In genomic region chr5:84163671-84164070, GRCh38 we compare ENCODE assay signal across 31 cellular contexts.
DNase-seq lines count a peak whose midpoint lies in the region; ATAC-seq, FAIRE-seq and TF ChIP-seq lines count a peak whose summit lies in the region.
"Had no signal": no experiment of that assay in that cellular context is flagged by ENCODE, and none has a peak within 500 bp of the region (broad histone marks: within the 10 kb centered on the region; RNA-seq: fewer than 3 reads in every experiment).

No MANE protein-coding gene starts in this region.

- 0% methylated on average over 1 of the region's 1 CpG for WGBS in HepG2 (ENCODE audit: low lambda C conversion rate)
- 55% methylated on average over 1 of the region's 1 CpG for WGBS in right lobe of liver (ENCODE audit: insufficient coverage, low coverage, low lambda C conversion rate, missing lambda C conversion rate)
- WGBS in GM12878 (ENCODE audit: insufficient coverage, insufficient replicate concordance, low lambda C conversion rate, missing lambda C conversion rate): 3% methylated on average over 1 of the region's 1 CpG

- H3K27me3 ChIP-seq in HepG2 (ENCODE audit: control insufficient read depth in 1 of 2, insufficient read depth in 2 of 2, low read length in 2 of 2): no peaks in the 10 kb centered on the region
- H3K27me3 ChIP-seq in right lobe of liver: no peaks in the 10 kb centered on the region
- no peaks in the 10 kb centered on the region for H3K27me3 ChIP-seq in GM12878 (replicated peaks in 1 of 2; ENCODE audit: control insufficient read depth in 2 of 2, insufficient read depth in 2 of 2, low read length in 1 of 2)
- H3K27me3 ChIP-seq: BE2C; BLaER1; BLaER1 treated with 17β-estradiol and CSF1 and Interleukin-3, amounts not matched to agents 10 nM and 100 nM had no signal

- SMC1A ChIA-PET in GM12878 (lab: Charles Lee; ENCODE audit: uncharacterized antibody, unreplicated experiment): interaction anchor here (0.6 to 1.0 kb wide), 2 partner anchors 11 to 148 kb away, joined by 3 to 4 read pairs; no protein-coding TSS in a partner anchor

- FAIRE-seq in HepG2 (lab: Jason Lieb, UNC) (no peak), GM12878 (lab: Jason Lieb, UNC) (no peak), D721Med (lab: Jason Lieb, UNC) (no peak)
- FAIRE-seq: A549 had no signal

- no peak for TF ChIP-seq EP300 in HepG2 (IDR thresholded peaks at IDR 0.05; ENCODE audit: low read depth in 2 of 2, low read length in 2 of 2)
- TF ChIP-seq EP300 in HepG2 (CRISPR knock-in tag; IDR thresholded peaks at IDR 0.05; ENCODE audit: borderline replicate concordance): no peak
- TF ChIP-seq EP300 in GM12878 (IDR thresholded peaks at IDR 0.05; ENCODE audit: borderline replicate concordance in 1 of 2, control insufficient read depth in 1 of 2, low read depth in 2 of 2, low read length in 2 of 2): no peak

- no peak overlapping the region for H3K27ac ChIP-seq in HepG2 (ENCODE audit: extremely low read length, insufficient read depth, low read length)
- no peak overlapping the region for H3K27ac ChIP-seq in right lobe of liver
- H3K27ac ChIP-seq in HEK293 (ENCODE audit: extremely low read depth, low read depth, low read length): no peak overlapping the region
- no peak overlapping the region for H3K27ac ChIP-seq in GM12878 (ENCODE audit: control insufficient read depth, insufficient read depth)
- H3K27ac ChIP-seq: 22Rv1; A549; BLaER1; BLaER1 treated with 17β-estradiol and CSF1 and Interleukin-3, amounts not matched to agents 10 nM and 100 nM; C4-2B had no signal

- no peak for TF ChIP-seq RAD21 in HepG2 (CRISPR knock-in tag; IDR thresholded peaks at IDR 0.05)
- TF ChIP-seq RAD21 in GM12878 (IDR thresholded peaks at IDR 0.05; ENCODE audit: insufficient read depth, low read depth, low read length): no peak

- H3K4me2 ChIP-seq in HepG2 (ENCODE audit: low read depth, low read length): no peak overlapping the region
- no peak overlapping the region for H3K4me2 ChIP-seq in GM12878 (ENCODE audit: control insufficient read depth, insufficient read depth)
- H3K4me2 ChIP-seq: A549; BLaER1; BLaER1 treated with 17β-estradiol and CSF1 and Interleukin-3, amounts not matched to agents 10 nM and 100 nM had no signal

- DNase-seq in HepG2 (ENCODE audit: low spot score): no peak
- DNase-seq in right lobe of liver: no peak
- DNase-seq in GM12878 (ENCODE audit: low read depth, low spot score): no peak
- no peak for DNase-seq in D721Med (ENCODE audit: insufficient read length, low spot score)
- DNase-seq in NCI-H146 treated with DMSO at 0.1 percent for 48 hours (lab: John Stamatoyannopoulos, UW; ENCODE audit: unreplicated experiment): no peak
- DNase-seq: 8988T; ACHN; AML-193; BE2C; C1 segment of cervical spinal cord; Caco-2; Calu3; CD4-positive, alpha-beta memory T cell; CD4-positive, alpha-beta T cell; CD4-positive, CD25-positive, alpha-beta regulatory T cell; CD8-positive, alpha-beta memory T cell; CD8-positive, alpha-beta T cell; COR-L47; DMS 273 treated with DMSO at 0.1 percent for 48 hours; DMS153; DMS53; DMS79; DMS79 treated with DMSO at 0.1 percent for 48 hours; DND-41; EL had no signal

- H3K9me3 ChIP-seq in HepG2 (ENCODE audit: low read length): no peaks in the 10 kb centered on the region
- no peaks in the 10 kb centered on the region for H3K9me3 ChIP-seq in right lobe of liver
- no peaks in the 10 kb centered on the region for H3K9me3 ChIP-seq in HEK293 (ENCODE audit: control insufficient read depth, insufficient read depth, low read depth, low read length)
- H3K9me3 ChIP-seq in GM12878 (replicated peaks; ENCODE audit: control insufficient read depth, insufficient read depth, low read length): no peaks in the 10 kb centered on the region
- H3K9me3 ChIP-seq: A549; BE2C; BLaER1; BLaER1 treated with 17β-estradiol and CSF1 and Interleukin-3, amounts not matched to agents 10 nM and 100 nM; Caco-2 had no signal

- H3K79me2 ChIP-seq in HepG2 (ENCODE audit: insufficient read depth, low read length) (no peaks in the 10 kb centered on the region), GM12878 (ENCODE audit: control insufficient read depth, insufficient read depth, low read length) (no peaks in the 10 kb centered on the region)

- H3K36me3 ChIP-seq in HepG2 (replicated peaks in 1 of 2; ENCODE audit: control insufficient read depth in 1 of 2, insufficient read depth in 2 of 2, low read length in 2 of 2): no peaks in the 10 kb centered on the region
- H3K36me3 ChIP-seq in right lobe of liver: no peaks in the 10 kb centered on the region
- no peaks in the 10 kb centered on the region for H3K36me3 ChIP-seq in HEK293 (ENCODE audit: control insufficient read depth in 2 of 2, insufficient read depth in 1 of 2, low read length in 2 of 2)
- no peaks in the 10 kb centered on the region for H3K36me3 ChIP-seq in GM12878 (ENCODE audit: control insufficient read depth in 2 of 2, insufficient read depth in 2 of 2, low read length in 1 of 2)
- H3K36me3 ChIP-seq: BE2C; BLaER1; BLaER1 treated with 17β-estradiol and CSF1 and Interleukin-3, amounts not matched to agents 10 nM and 100 nM had no signal

- no TSS peak for BruUV-seq in HepG2 (replicated peaks; lab: Mats Ljungman, UMichigan)
- no TSS peak for BruUV-seq in GM12878 (replicated peaks; lab: Mats Ljungman, UMichigan)

- RAD21 ChIA-PET in GM12878 (lab: Charles Lee; ENCODE audit: unreplicated experiment): no interaction called here

- no peak for TF ChIP-seq POLR2A in HepG2 (IDR thresholded peaks at IDR 0.05; ENCODE audit: insufficient read depth in 1 of 2, low read depth in 2 of 2, low read length in 2 of 2)
- TF ChIP-seq POLR2A in right lobe of liver (IDR thresholded peaks at IDR 0.05): no peak
- TF ChIP-seq POLR2A in GM12878 (IDR thresholded peaks at IDR 0.05; ENCODE audit: low read depth, low read length): no peak

- H3K4me1 ChIP-seq in HepG2 (ENCODE audit: insufficient read depth, low read length) (no peaks in the 10 kb centered on the region), right lobe of liver (no peaks in the 10 kb centered on the region), HEK293 (ENCODE audit: control insufficient read depth, insufficient read depth, low read length) (no peaks in the 10 kb centered on the region), GM12878 (ENCODE audit: control insufficient read depth, insufficient read depth, low read length) (no peaks in the 10 kb centered on the region)
- H3K4me1 ChIP-seq: A549, BE2C, BLaER1, Caco-2 had no signal

- no peak overlapping the region for H3K4me3 ChIP-seq in HepG2 (replicated peaks in 1 of 3; ENCODE audit: insufficient read depth in 1 of 3, low read depth in 2 of 3, low read length in 3 of 3)
- no peak overlapping the region for H3K4me3 ChIP-seq in right lobe of liver
- no peak overlapping the region for H3K4me3 ChIP-seq in HEK293 (ENCODE audit: low read depth, low read length)
- no peak overlapping the region for H3K4me3 ChIP-seq in GM12878
- H3K4me3 ChIP-seq: A549; BLaER1; BLaER1 treated with 17β-estradiol and CSF1 and Interleukin-3, amounts not matched to agents 10 nM and 100 nM had no signal

- H2AFZ ChIP-seq in HepG2 (ENCODE audit: low read length) (no peak overlapping the region), GM12878 (ENCODE audit: control insufficient read depth, low read depth, low read length) (no peak overlapping the region)

- H4K20me1 ChIP-seq in HepG2 (ENCODE audit: insufficient read depth, low read length) (no peaks in the 10 kb centered on the region), GM12878 (ENCODE audit: control insufficient read depth, insufficient read depth) (no peaks in the 10 kb centered on the region)
- H4K20me1 ChIP-seq: BLaER1; BLaER1 treated with 17β-estradiol and CSF1 and Interleukin-3, amounts not matched to agents 10 nM and 100 nM had no signal

- POLR2A ChIA-PET in HepG2 (lab: Yijun Ruan, JAX): no interaction called here
- POLR2A ChIA-PET in HEK293 (lab: Yijun Ruan, JAX): no interaction called here
- POLR2A ChIA-PET in GM12878 (lab: Charles Lee): no interaction called here

- ATAC-seq in HepG2 (no peak), right lobe of liver (no peak), GM12878 (no peak)
- ATAC-seq: A549; CD8-positive, alpha-beta T cell had no signal

- in situ Hi-C loops in HepG2 (cut with HindIII; ENCODE audit: extremely low pct_ligation_motif_present, low pct_unique_long_range_greater_than_20kb): no loop called here
- in situ Hi-C loops in GM12878 (cut with MboI): no loop called here

- no peak for TF ChIP-seq CTCF in HepG2 (CRISPR knock-in tag; IDR thresholded peaks at IDR 0.05)
- no peak for TF ChIP-seq CTCF in right lobe of liver (IDR thresholded peaks at IDR 0.05)
- no peak for TF ChIP-seq CTCF in HEK293 (tag by site-specific recombination; IDR thresholded peaks at IDR 0.05)
- TF ChIP-seq CTCF in GM12878 (IDR thresholded peaks at IDR 0.05 in 2 of 3, conservative IDR thresholded peaks at IDR 0.05 in 1 of 3; ENCODE audit: control insufficient read depth in 2 of 3, extremely low read depth in 1 of 3, insufficient read depth in 1 of 3, low read depth in 3 of 3, low read length in 3 of 3): no peak
- no peak for TF ChIP-seq CTCF in D721Med (IDR thresholded peaks at IDR 0.05; ENCODE audit: insufficient read depth, missing control alignments)

- H3K9ac ChIP-seq in HepG2 (ENCODE audit: insufficient read depth, low read depth, low read length): no peak overlapping the region
- H3K9ac ChIP-seq in GM12878 (ENCODE audit: control insufficient read depth, insufficient read depth, low read length): no peak overlapping the region
- H3K9ac ChIP-seq: BLaER1; BLaER1 treated with 17β-estradiol and CSF1 and Interleukin-3, amounts not matched to agents 10 nM and 100 nM had no signal

- intact Hi-C loops in HepG2 (cut with micrococcal nuclease; ENCODE audit: unreplicated experiment): no loop called here
- intact Hi-C loops in right lobe of liver (cut with DNase I): no loop called here
- intact Hi-C loops in GM12878 (cut with micrococcal nuclease; ENCODE audit: unreplicated experiment): no loop called here

- CTCF ChIA-PET in HepG2 (lab: Yijun Ruan, JAX; ENCODE audit: low intra/inter-chr PET ratio, low total read pairs) (no interaction called here), HEK293 (lab: Yijun Ruan, JAX) (interaction anchor here (0.6 to 0.9 kb wide), 2 partner anchors 15 to 320 kb away, joined by 3 read pairs; no protein-coding TSS in a partner anchor), GM12878 (lab: Yijun Ruan, JAX) (interaction anchor here (0.8 kb wide), 1 partner anchor 10 kb away, joined by 4 read pairs; no protein-coding TSS in a partner anchor)

TF ChIP-seq in HepG2, 621 proteins besides CTCF, POLR2A, EP300 and RAD21 (continues in another document):
- 0 out of 4 replicates have a peak, but pooled peaks of 1 of the 2 experiments have one; percentile 2 for TF ChIP-seq MAFK (conservative IDR thresholded peaks at IDR 0.05 in 1 of 2, IDR thresholded peaks at IDR 0.05 in 1 of 2; ENCODE audit: low read length in 2 of 2)

TF ChIP-seq in GM12878, 131 proteins besides CTCF, POLR2A, EP300 and RAD21:
- TF ChIP-seq SUZ12 (IDR thresholded peaks at IDR 0.05; ENCODE audit: unreplicated experiment): no peak
- peak; percentile 64; the same call in 1 of the 2 replicates for TF ChIP-seq ATF7 (IDR thresholded peaks at IDR 0.05; ENCODE audit: low read depth)
- no peak for TF ChIP-seq CEBPB (IDR thresholded peaks at IDR 0.05; ENCODE audit: borderline replicate concordance in 1 of 2, low read depth in 2 of 2, low read length in 2 of 2)
- TF ChIP-seq JUND (IDR thresholded peaks at IDR 0.05; ENCODE audit: low read depth, low read length): no peak

Comparison
In these comparisons a context has a peak if more than half of its experiments do, and no peak if none do; other contexts are left out.
1. Of the 63 proteins assayed by ChIP-seq in both HepG2 and HEK293: peak only in HepG2: none; only in HEK293: ATF2; in both: none; in neither: 62.